Comparison of ENCODE assay signal across 25 cellular contexts in genomic region chr5:5078009-5078897, GRCh38.
DNase-seq lines count a peak whose midpoint lies in the region; ATAC-seq, FAIRE-seq and TF ChIP-seq lines count a peak whose summit lies in the region.
"Had no signal": no experiment of that assay in that cellular context is flagged by ENCODE, and none has a peak within 500 bp of the region (broad histone marks: within the 10 kb centered on the region; RNA-seq: fewer than 3 reads in every experiment).

No MANE protein-coding gene starts in this region.

- H3K4me1 Mint-ChIP-seq in progenitor cell of endocrine pancreas (ENCODE audit: low read depth), result no peaks in the 10 kb centered on the region
- H3K4me1 Mint-ChIP-seq: activated B cell treated with CpG ODN at 0.5 μM for 24 hours; CD4-positive, alpha-beta memory T cell had no signal

- H3K4me3 ChIP-seq in Jurkat, Clone E6-1 (ENCODE audit: low read length), result no peak overlapping the region
- H3K4me3 ChIP-seq in bronchial epithelial cell (ENCODE audit: low read depth, low read length) (no peak overlapping the region), kidney (ENCODE audit: low read length in 2 of 2) (no peak overlapping the region), heart right ventricle (no peak overlapping the region)
- H3K4me3 ChIP-seq: body of pancreas, colonic mucosa, prostate gland, uterus had no signal

- ATAC-seq in heart right ventricle, result no peak
- ATAC-seq: activated CD8-positive, alpha-beta T cell treated with anti-CD3 and anti-CD28 coated beads, Interleukin-2, amount 10 ng/mL, durations not matched to agents 7 days and 5 days; activated naive CD4-positive, alpha-beta T cell treated with anti-CD3 and anti-CD28 coated beads, Interleukin-2, amount 50 U/mL, for 72 hours; activated T-cell treated with anti-CD3 and anti-CD28 coated beads, Interleukin-2, amount 50 U/mL, for 72 hours; body of pancreas; natural killer cell treated with Interleukin-12 subunit alpha and Interleukin-12 subunit beta and Interleukin-15 and Interleukin-18, amount 100 ng/mL, for 72 hours had no signal

- WGBS in heart right ventricle, 2 donors, result 52 to 56% methylated on average over 9 of the region's 9 CpGs

- DNase-seq in ELR (ENCODE audit: low read depth) (peak; percentile 11), bronchial epithelial cell (ENCODE audit: low read depth) (peak; percentile 35), kidney (no peak), kidney glomerular epithelial cell (lab: John Stamatoyannopoulos, UW) (no peak), heart right ventricle (no peak), progenitor cell of endocrine pancreas (ENCODE audit: low spot score, unreplicated experiment) (no peak)
- peak; percentile 9 for DNase-seq in Jurkat, Clone E6-1 (ENCODE audit: low read depth, low spot score)
- DNase-seq in effector CD8-positive, alpha-beta T cell (lab: John Stamatoyannopoulos, UW), result no peak
- DNase-seq: activated B cell treated with CpG ODN at 0.5 μM for 24 hours; activated CD8-positive, alpha-beta T cell treated with anti-CD3 and anti-CD28 coated beads, Interleukin-2, amount 10 ng/mL, durations not matched to agents 7 days and 5 days; activated T-cell treated with anti-CD3 and anti-CD28 coated beads, Interleukin-2, amount 50 U/mL, for 72 hours; body of pancreas; CD4-positive, alpha-beta memory T cell; colonic mucosa; mesenchymal stem cell; NCI-H1436 treated with DMSO at 0.1 percent for 48 hours; NCI-H226; stimulated activated CD8-positive, alpha-beta memory T cell treated with anti-CD3 and anti-CD28 coated beads, Interleukin-4, amount 100 ng/mL, for 48 hours; substantia nigra; uterus had no signal

- H3K4me3 Mint-ChIP-seq in progenitor cell of endocrine pancreas (ENCODE audit: low read depth), result no peak overlapping the region
- H3K4me3 Mint-ChIP-seq: activated B cell treated with CpG ODN at 0.5 μM for 24 hours; activated CD8-positive, alpha-beta T cell treated with anti-CD3 and anti-CD28 coated beads, Interleukin-2, amount 10 ng/mL, durations not matched to agents 7 days and 5 days; activated T-cell treated with anti-CD3 and anti-CD28 coated beads, Interleukin-2, amount 50 U/mL, for 72 hours; CD4-positive, alpha-beta memory T cell; natural killer cell treated with Interleukin-12 subunit alpha and Interleukin-12 subunit beta and Interleukin-15 and Interleukin-18, amount 100 ng/mL, for 72 hours had no signal

- intact Hi-C loops in kidney (cut with DNase I) (no loop called here), heart right ventricle (cut with DNase I) (no loop called here)

- peak overlapping the region; percentile 51 to 68 for H3K27ac ChIP-seq in kidney (ENCODE audit: low read depth in 2 of 2, low read length in 2 of 2)
- no peak overlapping the region for H3K27ac ChIP-seq in heart right ventricle
- H3K27ac ChIP-seq: body of pancreas, colonic mucosa, prostate gland, RWPE1, uterus had no signal

- no peaks in the 10 kb centered on the region for H3K36me3 ChIP-seq in bronchial epithelial cell (ENCODE audit: control insufficient read depth, insufficient read depth, low read length)
- no peaks in the 10 kb centered on the region for H3K36me3 ChIP-seq in kidney (ENCODE audit: control insufficient read depth in 1 of 2, insufficient read depth in 2 of 2, low read length in 2 of 2)
- no peaks in the 10 kb centered on the region for H3K36me3 ChIP-seq in heart right ventricle
- H3K36me3 ChIP-seq: colonic mucosa, prostate gland, uterus had no signal

- H3K4me1 ChIP-seq in kidney (ENCODE audit: control insufficient read depth in 1 of 2, insufficient read depth in 1 of 2, low read depth in 1 of 2, low read length in 2 of 2) (peaks cover 2 to 6% of the 10 kb centered on the region in 2 donors), heart right ventricle (no peaks in the 10 kb centered on the region)
- H3K4me1 ChIP-seq: body of pancreas, colonic mucosa, prostate gland, uterus had no signal

- H3K27me3 ChIP-seq in bronchial epithelial cell (ENCODE audit: control insufficient read depth, insufficient read depth, low read length) (no peaks in the 10 kb centered on the region), heart right ventricle (peaks cover 0 to 29% (median 0%) of the 10 kb centered on the region in 7 donors)
- H3K27me3 ChIP-seq: body of pancreas, colonic mucosa, uterus had no signal

- no peaks in the 10 kb centered on the region for H3K9me3 ChIP-seq in kidney (ENCODE audit: control insufficient read depth in 1 of 2, low read length in 2 of 2)
- no peaks in the 10 kb centered on the region for H3K9me3 ChIP-seq in heart right ventricle
- H3K9me3 ChIP-seq: body of pancreas, colonic mucosa, prostate gland, uterus had no signal

- peaks cover 4% of the 10 kb centered on the region for H3K27me3 Mint-ChIP-seq in progenitor cell of endocrine pancreas
- H3K27me3 Mint-ChIP-seq: activated B cell treated with CpG ODN at 0.5 μM for 24 hours; natural killer cell treated with Interleukin-12 subunit alpha and Interleukin-12 subunit beta and Interleukin-15 and Interleukin-18, amount 100 ng/mL, for 72 hours had no signal

- H3K36me3 Mint-ChIP-seq in progenitor cell of endocrine pancreas (ENCODE audit: insufficient read depth), result no peaks in the 10 kb centered on the region
- H3K36me3 Mint-ChIP-seq: activated naive CD4-positive, alpha-beta T cell treated with anti-CD3 and anti-CD28 coated beads, Interleukin-2, amount 50 U/mL, for 72 hours; CD4-positive, alpha-beta memory T cell; natural killer cell treated with Interleukin-12 subunit alpha and Interleukin-12 subunit beta and Interleukin-15 and Interleukin-18, amount 100 ng/mL, for 72 hours had no signal

- no peaks in the 10 kb centered on the region for H3K9me3 Mint-ChIP-seq in progenitor cell of endocrine pancreas (ENCODE audit: low read depth)
- H3K9me3 Mint-ChIP-seq: activated B cell treated with CpG ODN at 0.5 μM for 24 hours; activated T-cell treated with anti-CD3 and anti-CD28 coated beads, Interleukin-2, amount 50 U/mL, for 72 hours had no signal

- TF ChIP-seq CTCF in bronchial epithelial cell (IDR thresholded peaks at IDR 0.05; ENCODE audit: insufficient read depth, low read length, severe bottlenecking) (no peak), kidney (IDR thresholded peaks at IDR 0.05; ENCODE audit: borderline replicate concordance, extremely low read depth, insufficient read depth) (no peak), heart right ventricle (IDR thresholded peaks at IDR 0.05) (no peak), progenitor cell of endocrine pancreas (IDR thresholded peaks at IDR 0.05; ENCODE audit: unreplicated experiment) (no peak)

- H3K9ac ChIP-seq in kidney (ENCODE audit: low read length in 2 of 2), result no peak overlapping the region

- no peak overlapping the region for H3K27ac Mint-ChIP-seq in progenitor cell of endocrine pancreas
- H3K27ac Mint-ChIP-seq: activated B cell treated with CpG ODN at 0.5 μM for 24 hours; activated CD8-positive, alpha-beta T cell treated with anti-CD3 and anti-CD28 coated beads, Interleukin-2, amount 10 ng/mL, durations not matched to agents 7 days and 5 days; activated naive CD4-positive, alpha-beta T cell treated with anti-CD3 and anti-CD28 coated beads, Interleukin-2, amount 50 U/mL, for 72 hours; activated T-cell treated with anti-CD3 and anti-CD28 coated beads, Interleukin-2, amount 50 U/mL, for 72 hours; CD4-positive, alpha-beta memory T cell; natural killer cell treated with Interleukin-12 subunit alpha and Interleukin-12 subunit beta and Interleukin-15 and Interleukin-18, amount 100 ng/mL, for 72 hours had no signal

- FAIRE-seq in bronchial epithelial cell (lab: Jason Lieb, UNC) (no peak), kidney (lab: Jason Lieb, UNC) (no peak)
- FAIRE-seq: frontal cortex had no signal

Comparison
In these comparisons a context has a peak if more than half of its experiments do, and no peak if none do; other contexts are left out.
1. DNase-seq: peak in ELR (single experiment), Jurkat, Clone E6-1 (single experiment) and bronchial epithelial cell (single experiment); none in kidney (single experiment), effector CD8-positive, alpha-beta T cell (single experiment), kidney glomerular epithelial cell (single experiment), heart right ventricle (0 of 2) and progenitor cell of endocrine pancreas (single experiment).
2. H3K27ac ChIP-seq: peak in kidney (2 of 2); none in heart right ventricle (0 of 10).